27 cellular contexts compared by ENCODE assay signal in genomic region chr16:86501989-86502855, GRCh38. TPM values are rescaled to one million over a fixed set of nuclear protein-coding genes. Genes with fewer than 3 reads are reported as not detected.
DNase-seq lines count a peak whose midpoint lies in the region; ATAC-seq and TF ChIP-seq lines count a peak whose summit lies in the region.
"Had no signal": no experiment of that assay in that cellular context is flagged by ENCODE, and none has a peak within 500 bp of the region (broad histone marks: within the 10 kb centered on the region; RNA-seq: fewer than 3 reads in every experiment).

No MANE protein-coding gene starts in this region.

- no peak for TF ChIP-seq POLR2A in esophagus muscularis mucosa (IDR thresholded peaks at IDR 0.05; ENCODE audit: low read depth)

- H3K4me1 Mint-ChIP-seq in activated naive CD8-positive, alpha-beta T cell treated with anti-CD3 and anti-CD28 coated beads, Interleukin-2, amount 10 ng/mL, durations not matched to agents 7 days and 5 days: peaks cover 7% of the 10 kb centered on the region
- peaks cover 13% of the 10 kb centered on the region for H3K4me1 Mint-ChIP-seq in activated naive CD8-positive, alpha-beta T cell treated with anti-CD3 and anti-CD28 coated beads, Interleukin-2, amount 50 U/mL, for 24 hours
- H3K4me1 Mint-ChIP-seq in nephron progenitor cell: peaks cover 28% of the 10 kb centered on the region

- no peak for ATAC-seq in activated naive CD8-positive, alpha-beta T cell treated with anti-CD3 and anti-CD28 coated beads, Interleukin-2, amount 10 ng/mL, durations not matched to agents 7 days and 5 days (ENCODE audit: low read depth)
- ATAC-seq in activated naive CD8-positive, alpha-beta T cell treated with anti-CD3 and anti-CD28 coated beads, Interleukin-2, amount 50 U/mL, for 24 hours: no peak
- ATAC-seq: A549, natural killer cell, PC-3, T-cell had no signal

- H3K27ac ChIP-seq in esophagus muscularis mucosa (replicated peaks in 1 of 4) (peak overlapping the region; percentile 95 to 100 (median 98)), osteoblast (ENCODE audit: low read depth, low read length) (no peak overlapping the region)
- H3K27ac ChIP-seq: A549, BLaER1, epithelial cell of prostate, parathyroid adenoma had no signal

- peaks cover 89% of the 10 kb centered on the region for H3K27me3 Mint-ChIP-seq in activated naive CD8-positive, alpha-beta T cell treated with anti-CD3 and anti-CD28 coated beads, Interleukin-2, amount 10 ng/mL, durations not matched to agents 7 days and 5 days
- H3K27me3 Mint-ChIP-seq in activated naive CD8-positive, alpha-beta T cell treated with anti-CD3 and anti-CD28 coated beads, Interleukin-2, amount 50 U/mL, for 24 hours: peaks cover 80% of the 10 kb centered on the region
- peaks cover 100% of the 10 kb centered on the region for H3K27me3 Mint-ChIP-seq in nephron progenitor cell (ENCODE audit: low read depth, poor library complexity)

- TF ChIP-seq CTCF in esophagus muscularis mucosa (IDR thresholded peaks at IDR 0.05) (no peak), osteoblast (IDR thresholded peaks at IDR 0.05; ENCODE audit: extremely low read depth, low read depth, low read length) (no peak), nephron progenitor cell (IDR thresholded peaks at IDR 0.05) (no peak)

- no peak overlapping the region for H3K4me2 ChIP-seq in osteoblast (ENCODE audit: insufficient read depth, low read length)
- H3K4me2 ChIP-seq: A549, BLaER1 had no signal

- POLR2A ChIA-PET in activated naive CD8-positive, alpha-beta T cell treated with anti-CD3 and anti-CD28 coated beads, Interleukin-2, amount 10 ng/mL, durations not matched to agents 7 days and 5 days (lab: Charles Lee): no interaction called here

- peaks cover 18 to 99% (median 96%) of the 10 kb centered on the region in 4 donors for H3K4me1 ChIP-seq in esophagus muscularis mucosa
- no peaks in the 10 kb centered on the region for H3K4me1 ChIP-seq in osteoblast (ENCODE audit: insufficient read depth, low read length)
- H3K4me1 ChIP-seq: BLaER1, parathyroid adenoma had no signal

- H3K9me3 Mint-ChIP-seq in activated naive CD8-positive, alpha-beta T cell treated with anti-CD3 and anti-CD28 coated beads, Interleukin-2, amount 10 ng/mL, durations not matched to agents 7 days and 5 days: no peaks in the 10 kb centered on the region
- no peaks in the 10 kb centered on the region for H3K9me3 Mint-ChIP-seq in activated naive CD8-positive, alpha-beta T cell treated with anti-CD3 and anti-CD28 coated beads, Interleukin-2, amount 50 U/mL, for 24 hours
- H3K9me3 Mint-ChIP-seq in nephron progenitor cell: no peaks in the 10 kb centered on the region
- H3K9me3 Mint-ChIP-seq: memory B cell, natural killer cell, T-cell had no signal

- H3K9me3 ChIP-seq in esophagus muscularis mucosa: no peaks in the 10 kb centered on the region
- H3K9me3 ChIP-seq in osteoblast (ENCODE audit: low read depth, low read length): no peaks in the 10 kb centered on the region
- H3K9me3 ChIP-seq: A549, BLaER1 had no signal

- no peaks in the 10 kb centered on the region for H3K36me3 Mint-ChIP-seq in activated naive CD8-positive, alpha-beta T cell treated with anti-CD3 and anti-CD28 coated beads, Interleukin-2, amount 10 ng/mL, durations not matched to agents 7 days and 5 days
- no peaks in the 10 kb centered on the region for H3K36me3 Mint-ChIP-seq in activated naive CD8-positive, alpha-beta T cell treated with anti-CD3 and anti-CD28 coated beads, Interleukin-2, amount 50 U/mL, for 24 hours (ENCODE audit: low read depth)
- no peaks in the 10 kb centered on the region for H3K36me3 Mint-ChIP-seq in nephron progenitor cell (ENCODE audit: low read depth)
- H3K36me3 Mint-ChIP-seq: memory B cell, natural killer cell, T-cell had no signal

- peak overlapping the region; percentile 27 for H3K27ac Mint-ChIP-seq in activated naive CD8-positive, alpha-beta T cell treated with anti-CD3 and anti-CD28 coated beads, Interleukin-2, amount 10 ng/mL, durations not matched to agents 7 days and 5 days
- no peak overlapping the region for H3K27ac Mint-ChIP-seq in activated naive CD8-positive, alpha-beta T cell treated with anti-CD3 and anti-CD28 coated beads, Interleukin-2, amount 50 U/mL, for 24 hours
- H3K27ac Mint-ChIP-seq in nephron progenitor cell: no peak overlapping the region
- H3K27ac Mint-ChIP-seq: memory B cell, natural killer cell, T-cell had no signal

- no peak for TF ChIP-seq EP300 in esophagus muscularis mucosa (IDR thresholded peaks at IDR 0.05)

- WGBS in esophagus muscularis mucosa: 41% methylated on average over 19 of the region's 19 CpGs

- no peak overlapping the region for H2AFZ ChIP-seq in osteoblast (ENCODE audit: low read length)
- H2AFZ ChIP-seq: parathyroid adenoma had no signal

- H3K79me2 ChIP-seq in osteoblast (ENCODE audit: insufficient read depth, low read length): no peaks in the 10 kb centered on the region
- H3K79me2 ChIP-seq: parathyroid adenoma had no signal

- peaks cover 12% of the 10 kb centered on the region for H4K20me1 ChIP-seq in osteoblast (ENCODE audit: insufficient read depth, low read length)

- no peak overlapping the region for H3K4me3 Mint-ChIP-seq in activated naive CD8-positive, alpha-beta T cell treated with anti-CD3 and anti-CD28 coated beads, Interleukin-2, amount 10 ng/mL, durations not matched to agents 7 days and 5 days
- no peak overlapping the region for H3K4me3 Mint-ChIP-seq in activated naive CD8-positive, alpha-beta T cell treated with anti-CD3 and anti-CD28 coated beads, Interleukin-2, amount 50 U/mL, for 24 hours
- no peak overlapping the region for H3K4me3 Mint-ChIP-seq in nephron progenitor cell
- H3K4me3 Mint-ChIP-seq: memory B cell, natural killer cell, T-cell had no signal

- H3K36me3 ChIP-seq in esophagus muscularis mucosa (no peaks in the 10 kb centered on the region), osteoblast (ENCODE audit: insufficient read depth, low read length) (no peaks in the 10 kb centered on the region)
- H3K36me3 ChIP-seq: BLaER1 had no signal

- H3K4me3 ChIP-seq in esophagus muscularis mucosa (peak overlapping the region; percentile 81 to 91 (median 84)), osteoblast (ENCODE audit: insufficient read depth, low read length) (no peak overlapping the region)
- H3K4me3 ChIP-seq: A549, BLaER1 had no signal

- H3K27me3 ChIP-seq in esophagus muscularis mucosa (peaks cover 0 to 77% (median 3%) of the 10 kb centered on the region in 4 donors), osteoblast (ENCODE audit: insufficient read depth, low read length) (peaks cover 92% of the 10 kb centered on the region)

- DNase-seq in activated naive CD8-positive, alpha-beta T cell treated with anti-CD3 and anti-CD28 coated beads, Interleukin-2, amount 10 ng/mL, durations not matched to agents 7 days and 5 days: no peak
- no peak for DNase-seq in activated naive CD8-positive, alpha-beta T cell treated with anti-CD3 and anti-CD28 coated beads, Interleukin-2, amount 50 U/mL, for 24 hours
- DNase-seq in esophagus muscularis mucosa (ENCODE audit: extremely low spot score) (no peak), osteoblast (ENCODE audit: insufficient read length, low spot score, missing footprints) (peak; percentile 60), nephron progenitor cell (no peak), DMS114 treated with DMSO at 0.1 percent for 48 hours (lab: John Stamatoyannopoulos, UW; ENCODE audit: unreplicated experiment) (no peak)
- no peak for DNase-seq in stimulated activated CD4-positive, alpha-beta T cell treated with anti-CD3 and anti-CD28 coated beads, Interleukin-1b, Interleukin-23, amount 100 ng/mL, for 48 hours
- DNase-seq in effector CD4-positive, alpha-beta T cell: no peak
- DNase-seq: activated CD4-positive, alpha-beta T cell treated with anti-CD3 and anti-CD28 coated beads for 48 hours; activated naive CD4-positive, alpha-beta T cell; amygdala; dermis blood vessel endothelial cell; foreskin melanocyte; hypothalamus; natural killer cell; NCI-H1436 treated with DMSO at 0.1 percent for 48 hours; NCI-H774; PC-3; SIG-M5; stimulated activated naive CD4-positive, alpha-beta T cell treated with Interleukin-2 at 50 U/mL for 16 hours; T-cell; trophoblast cell had no signal

- intact Hi-C loops in esophagus muscularis mucosa (cut with DNase I): no loop called here

RNA-seq across cellular contexts. Expression of gene FOXF1, which starts 8.1 kb away (rescaled TPM):
- total RNA-seq in activated naive CD8-positive, alpha-beta T cell treated with anti-CD3 and anti-CD28 coated beads, Interleukin-2, amount 10 ng/mL, durations not matched to agents 7 days and 5 days: not detected
- total RNA-seq in esophagus muscularis mucosa: 10 to 100 TPM; 40.7 to 94.5 (median 69.3) TPM
- not detected in 2 replicates for total RNA-seq in osteoblast
- total RNA-seq: natural killer cell, PC-3 had no signal

RNA-seq across cellular contexts. Expression of gene MTHFSD, which starts 52.8 kb away (rescaled TPM):
- 10 to 100 TPM; 33.2 to 34.6 TPM for total RNA-seq in activated naive CD8-positive, alpha-beta T cell treated with anti-CD3 and anti-CD28 coated beads, Interleukin-2, amount 10 ng/mL, durations not matched to agents 7 days and 5 days
- total RNA-seq in esophagus muscularis mucosa (10 to 100 TPM; 10.1 to 17.9 (median 15.5) TPM), osteoblast (18.5 and 20.3 TPM in 2 replicates)

Comparison
In these comparisons a context has a peak if more than half of its experiments do, and no peak if none do; other contexts are left out.
1. RNA of gene FOXF1, which starts 8.1 kb away (total RNA-seq): 40.7 to 94.5 TPM in esophagus muscularis mucosa; not detected in activated naive CD8-positive, alpha-beta T cell treated with anti-CD3 and anti-CD28 coated beads, Interleukin-2, amount 10 ng/mL, durations not matched to agents 7 days and 5 days and not detected in osteoblast; every median in the first group is over 10 times any median in the second.